1 cellular context compared by ENCODE assay signal in the genomic region with DNA sequence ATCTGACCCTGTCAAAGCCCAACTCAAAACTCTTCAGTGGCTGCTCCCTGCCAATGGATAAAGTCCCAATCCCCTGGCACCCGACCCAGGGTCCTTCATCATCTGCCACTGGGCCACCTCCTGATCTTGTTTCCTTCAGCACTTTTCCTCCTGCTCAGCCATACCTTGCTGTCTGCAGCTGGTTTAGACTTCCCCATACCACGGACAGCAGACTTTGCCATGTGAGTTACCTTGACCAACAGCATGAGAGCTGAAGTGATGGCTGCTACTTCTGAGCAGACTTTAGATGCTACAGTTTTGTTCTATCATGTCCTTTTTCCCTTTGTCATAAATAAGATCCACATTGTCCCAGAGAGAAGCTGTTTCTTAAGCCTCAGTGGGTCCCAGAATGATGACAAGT.
TF ChIP-seq lines count a peak whose summit lies in the region.

No MANE protein-coding gene starts in this region.

TF ChIP-seq in K562, 482 proteins besides CTCF, POLR2A, EP300 and RAD21 (continued from another document):
- TF ChIP-seq TSHZ1 (CRISPR knock-in tag; IDR thresholded peaks at IDR 0.05): no peak
- no peak for TF ChIP-seq RERE (CRISPR knock-in tag; IDR thresholded peaks at IDR 0.05; ENCODE audit: borderline replicate concordance)
- TF ChIP-seq, protein P1, sequence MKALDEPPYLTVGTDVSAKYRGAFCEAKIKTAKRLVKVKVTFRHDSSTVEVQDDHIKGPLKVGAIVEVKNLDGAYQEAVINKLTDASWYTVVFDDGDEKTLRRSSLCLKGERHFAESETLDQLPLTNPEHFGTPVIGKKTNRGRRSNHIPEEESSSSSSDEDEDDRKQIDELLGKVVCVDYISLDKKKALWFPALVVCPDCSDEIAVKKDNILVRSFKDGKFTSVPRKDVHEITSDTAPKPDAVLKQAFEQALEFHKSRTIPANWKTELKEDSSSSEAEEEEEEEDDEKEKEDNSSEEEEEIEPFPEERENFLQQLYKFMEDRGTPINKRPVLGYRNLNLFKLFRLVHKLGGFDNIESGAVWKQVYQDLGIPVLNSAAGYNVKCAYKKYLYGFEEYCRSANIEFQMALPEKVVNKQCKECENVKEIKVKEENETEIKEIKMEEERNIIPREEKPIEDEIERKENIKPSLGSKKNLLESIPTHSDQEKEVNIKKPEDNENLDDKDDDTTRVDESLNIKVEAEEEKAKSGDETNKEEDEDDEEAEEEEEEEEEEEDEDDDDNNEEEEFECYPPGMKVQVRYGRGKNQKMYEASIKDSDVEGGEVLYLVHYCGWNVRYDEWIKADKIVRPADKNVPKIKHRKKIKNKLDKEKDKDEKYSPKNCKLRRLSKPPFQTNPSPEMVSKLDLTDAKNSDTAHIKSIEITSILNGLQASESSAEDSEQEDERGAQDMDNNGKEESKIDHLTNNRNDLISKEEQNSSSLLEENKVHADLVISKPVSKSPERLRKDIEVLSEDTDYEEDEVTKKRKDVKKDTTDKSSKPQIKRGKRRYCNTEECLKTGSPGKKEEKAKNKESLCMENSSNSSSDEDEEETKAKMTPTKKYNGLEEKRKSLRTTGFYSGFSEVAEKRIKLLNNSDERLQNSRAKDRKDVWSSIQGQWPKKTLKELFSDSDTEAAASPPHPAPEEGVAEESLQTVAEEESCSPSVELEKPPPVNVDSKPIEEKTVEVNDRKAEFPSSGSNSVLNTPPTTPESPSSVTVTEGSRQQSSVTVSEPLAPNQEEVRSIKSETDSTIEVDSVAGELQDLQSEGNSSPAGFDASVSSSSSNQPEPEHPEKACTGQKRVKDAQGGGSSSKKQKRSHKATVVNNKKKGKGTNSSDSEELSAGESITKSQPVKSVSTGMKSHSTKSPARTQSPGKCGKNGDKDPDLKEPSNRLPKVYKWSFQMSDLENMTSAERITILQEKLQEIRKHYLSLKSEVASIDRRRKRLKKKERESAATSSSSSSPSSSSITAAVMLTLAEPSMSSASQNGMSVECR (CRISPR knock-in tag; IDR thresholded peaks at IDR 0.05): peak; percentile 50; the same call in 1 of the 2 replicates
- TF ChIP-seq RCOR1 (IDR thresholded peaks at IDR 0.05; ENCODE audit: borderline replicate concordance in 1 of 2, low read depth in 2 of 2, low read length in 2 of 2): no peak
- TF ChIP-seq SIN3A (IDR thresholded peaks at IDR 0.05; ENCODE audit: borderline replicate concordance in 2 of 2, control insufficient read depth in 1 of 2, low read depth in 2 of 2, low read length in 2 of 2): peak in 1 of 2 experiments; percentile 95; a peak in 2 of 4 replicates
- no peak for TF ChIP-seq MCM5 (IDR thresholded peaks at IDR 0.05; ENCODE audit: low read depth)
- no peak for TF ChIP-seq ZNF717 (CRISPR knock-in tag; IDR thresholded peaks at IDR 0.05)
- TF ChIP-seq HMG20A (CRISPR knock-in tag; conservative IDR thresholded peaks at IDR 0.05): no peak
- TF ChIP-seq TFAM (CRISPR knock-in tag; conservative IDR thresholded peaks at IDR 0.05): no peak
- no peak for TF ChIP-seq ZBTB12 (CRISPR knock-in tag; IDR thresholded peaks at IDR 0.05)
- TF ChIP-seq, protein P2, sequence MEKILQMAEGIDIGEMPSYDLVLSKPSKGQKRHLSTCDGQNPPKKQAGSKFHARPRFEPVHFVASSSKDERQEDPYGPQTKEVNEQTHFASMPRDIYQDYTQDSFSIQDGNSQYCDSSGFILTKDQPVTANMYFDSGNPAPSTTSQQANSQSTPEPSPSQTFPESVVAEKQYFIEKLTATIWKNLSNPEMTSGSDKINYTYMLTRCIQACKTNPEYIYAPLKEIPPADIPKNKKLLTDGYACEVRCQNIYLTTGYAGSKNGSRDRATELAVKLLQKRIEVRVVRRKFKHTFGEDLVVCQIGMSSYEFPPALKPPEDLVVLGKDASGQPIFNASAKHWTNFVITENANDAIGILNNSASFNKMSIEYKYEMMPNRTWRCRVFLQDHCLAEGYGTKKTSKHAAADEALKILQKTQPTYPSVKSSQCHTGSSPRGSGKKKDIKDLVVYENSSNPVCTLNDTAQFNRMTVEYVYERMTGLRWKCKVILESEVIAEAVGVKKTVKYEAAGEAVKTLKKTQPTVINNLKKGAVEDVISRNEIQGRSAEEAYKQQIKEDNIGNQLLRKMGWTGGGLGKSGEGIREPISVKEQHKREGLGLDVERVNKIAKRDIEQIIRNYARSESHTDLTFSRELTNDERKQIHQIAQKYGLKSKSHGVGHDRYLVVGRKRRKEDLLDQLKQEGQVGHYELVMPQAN (IDR thresholded peaks at IDR 0.05; ENCODE audit: borderline replicate concordance): peak; percentile 59; the same call in 1 of the 2 replicates
- TF ChIP-seq EHMT2 (IDR thresholded peaks at IDR 0.05): peak; percentile 89
- TF ChIP-seq HDAC1 (IDR thresholded peaks at IDR 0.05): peak in 1 of 2 experiments; percentile 66; a peak in 2 of 4 replicates
- no peak for TF ChIP-seq TBL1XR1 (IDR thresholded peaks at IDR 0.05; ENCODE audit: low read length in 2 of 2)
- TF ChIP-seq, protein P3, sequence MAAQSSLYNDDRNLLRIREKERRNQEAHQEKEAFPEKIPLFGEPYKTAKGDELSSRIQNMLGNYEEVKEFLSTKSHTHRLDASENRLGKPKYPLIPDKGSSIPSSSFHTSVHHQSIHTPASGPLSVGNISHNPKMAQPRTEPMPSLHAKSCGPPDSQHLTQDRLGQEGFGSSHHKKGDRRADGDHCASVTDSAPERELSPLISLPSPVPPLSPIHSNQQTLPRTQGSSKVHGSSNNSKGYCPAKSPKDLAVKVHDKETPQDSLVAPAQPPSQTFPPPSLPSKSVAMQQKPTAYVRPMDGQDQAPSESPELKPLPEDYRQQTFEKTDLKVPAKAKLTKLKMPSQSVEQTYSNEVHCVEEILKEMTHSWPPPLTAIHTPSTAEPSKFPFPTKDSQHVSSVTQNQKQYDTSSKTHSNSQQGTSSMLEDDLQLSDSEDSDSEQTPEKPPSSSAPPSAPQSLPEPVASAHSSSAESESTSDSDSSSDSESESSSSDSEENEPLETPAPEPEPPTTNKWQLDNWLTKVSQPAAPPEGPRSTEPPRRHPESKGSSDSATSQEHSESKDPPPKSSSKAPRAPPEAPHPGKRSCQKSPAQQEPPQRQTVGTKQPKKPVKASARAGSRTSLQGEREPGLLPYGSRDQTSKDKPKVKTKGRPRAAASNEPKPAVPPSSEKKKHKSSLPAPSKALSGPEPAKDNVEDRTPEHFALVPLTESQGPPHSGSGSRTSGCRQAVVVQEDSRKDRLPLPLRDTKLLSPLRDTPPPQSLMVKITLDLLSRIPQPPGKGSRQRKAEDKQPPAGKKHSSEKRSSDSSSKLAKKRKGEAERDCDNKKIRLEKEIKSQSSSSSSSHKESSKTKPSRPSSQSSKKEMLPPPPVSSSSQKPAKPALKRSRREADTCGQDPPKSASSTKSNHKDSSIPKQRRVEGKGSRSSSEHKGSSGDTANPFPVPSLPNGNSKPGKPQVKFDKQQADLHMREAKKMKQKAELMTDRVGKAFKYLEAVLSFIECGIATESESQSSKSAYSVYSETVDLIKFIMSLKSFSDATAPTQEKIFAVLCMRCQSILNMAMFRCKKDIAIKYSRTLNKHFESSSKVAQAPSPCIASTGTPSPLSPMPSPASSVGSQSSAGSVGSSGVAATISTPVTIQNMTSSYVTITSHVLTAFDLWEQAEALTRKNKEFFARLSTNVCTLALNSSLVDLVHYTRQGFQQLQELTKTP (IDR thresholded peaks at IDR 0.05; ENCODE audit: low read depth in 1 of 2, partially characterized antibody in 2 of 2): peak in 1 of 2 experiments; percentile 28
- no peak for TF ChIP-seq TRIM28 (IDR thresholded peaks at IDR 0.05)
- peak; percentile 56; the same call in 1 of the 2 replicates for TF ChIP-seq MIER1 (IDR thresholded peaks at IDR 0.05; ENCODE audit: low read depth)
- TF ChIP-seq ZNF589 (CRISPR knock-in tag; IDR thresholded peaks at IDR 0.05; ENCODE audit: low read depth): no peak
- TF ChIP-seq ARHGAP35 (IDR thresholded peaks at IDR 0.05; ENCODE audit: partially characterized antibody): no peak
- TF ChIP-seq ZNF398 (CRISPR knock-in tag; IDR thresholded peaks at IDR 0.05): no peak
- TF ChIP-seq POU5F1 (IDR thresholded peaks at IDR 0.05; ENCODE audit: borderline replicate concordance, low read depth, low read length, partially characterized antibody): no peak
